13 cellular contexts compared by ENCODE assay signal in genomic region chr20:19943021-19943659, GRCh38.
DNase-seq lines count a peak whose midpoint lies in the region; ATAC-seq and TF ChIP-seq lines count a peak whose summit lies in the region.
"Had no signal": no experiment of that assay in that cellular context is flagged by ENCODE, and none has a peak within 500 bp of the region (broad histone marks: within the 10 kb centered on the region; RNA-seq: fewer than 3 reads in every experiment).

No MANE protein-coding gene starts in this region.

- peaks cover 13 to 25% (median 23%) of the 10 kb centered on the region in 5 donors for H3K27me3 Mint-ChIP-seq in naive thymus-derived CD4-positive, alpha-beta T cell

- POLR2A ChIA-PET in naive thymus-derived CD4-positive, alpha-beta T cell (lab: Charles Lee), result no interaction called here

- no peaks in the 10 kb centered on the region for H3K9me3 Mint-ChIP-seq in naive thymus-derived CD4-positive, alpha-beta T cell

- H3K4me1 Mint-ChIP-seq in naive thymus-derived CD4-positive, alpha-beta T cell, result peaks cover 8 to 13% (median 10%) of the 10 kb centered on the region in 7 donors

- H3K27ac Mint-ChIP-seq in naive thymus-derived CD4-positive, alpha-beta T cell, result no peak overlapping the region

- ATAC-seq in naive thymus-derived CD4-positive, alpha-beta T cell, result peak; percentile 46
- ATAC-seq in upper lobe of right lung, result peak; percentile 55
- ATAC-seq in GM19035 (IDR thresholded peaks at IDR 0.05; ENCODE audit: unreplicated experiment), result no peak

- no peaks in the 10 kb centered on the region for H3K9me3 ChIP-seq in naive thymus-derived CD4-positive, alpha-beta T cell (ENCODE audit: control insufficient read depth in 2 of 3, low read length in 3 of 3)
- H3K9me3 ChIP-seq in upper lobe of right lung, result no peaks in the 10 kb centered on the region

- CTCF ChIA-PET in naive thymus-derived CD4-positive, alpha-beta T cell (lab: Charles Lee), result no interaction called here

- H3K4me1 ChIP-seq in naive thymus-derived CD4-positive, alpha-beta T cell (ENCODE audit: control insufficient read depth in 2 of 2, insufficient read depth in 2 of 2, low read length in 2 of 2), result no peaks in the 10 kb centered on the region
- peaks cover 66% of the 10 kb centered on the region for H3K4me1 ChIP-seq in upper lobe of right lung

- DNase-seq in NCI-H2196 (lab: John Stamatoyannopoulos, UW; ENCODE audit: unreplicated experiment), result peak; percentile 19
- no peak for DNase-seq in NCI-H2196 treated with DMSO at 0.1 percent for 48 hours (lab: John Stamatoyannopoulos, UW; ENCODE audit: unreplicated experiment)
- peak in 5 of 10 donors; percentile 35 to 52 (median 49) for DNase-seq in dorsolateral prefrontal cortex
- no peak for DNase-seq in naive thymus-derived CD4-positive, alpha-beta T cell
- no peak for DNase-seq in upper lobe of right lung
- no peak for DNase-seq in GM20000 (ENCODE audit: low spot score)
- DNase-seq in amniotic stem cell (lab: John Stamatoyannopoulos, UW), result no peak
- DNase-seq: brain microvascular endothelial cell, DMS79, NCI-H524 treated with DMSO at 0.1 percent for 48 hours had no signal

- no peak overlapping the region for H3K4me3 Mint-ChIP-seq in naive thymus-derived CD4-positive, alpha-beta T cell

- intact Hi-C loops in dorsolateral prefrontal cortex (cut with DNase I), result no loop called here
- intact Hi-C loops in naive thymus-derived CD4-positive, alpha-beta T cell (cut with micrococcal nuclease), result no loop called here
- intact Hi-C loops in upper lobe of right lung (cut with DNase I), result no loop called here

- H3K27me3 ChIP-seq in dorsolateral prefrontal cortex (no peaks in the 10 kb centered on the region), upper lobe of right lung (no peaks in the 10 kb centered on the region)
- no peaks in the 10 kb centered on the region for H3K27me3 ChIP-seq in naive thymus-derived CD4-positive, alpha-beta T cell (ENCODE audit: control insufficient read depth in 2 of 2, insufficient read depth in 2 of 2, low read length in 2 of 2)
- H3K27me3 ChIP-seq: brain microvascular endothelial cell had no signal

- no peaks in the 10 kb centered on the region for H3K36me3 Mint-ChIP-seq in naive thymus-derived CD4-positive, alpha-beta T cell

- H3K36me3 ChIP-seq in naive thymus-derived CD4-positive, alpha-beta T cell (ENCODE audit: control insufficient read depth in 2 of 3, insufficient read depth in 3 of 3, low read length in 3 of 3), result no peaks in the 10 kb centered on the region
- H3K36me3 ChIP-seq in upper lobe of right lung, result peaks cover 12% of the 10 kb centered on the region
- H3K36me3 ChIP-seq: brain microvascular endothelial cell had no signal

- TF ChIP-seq CTCF in dorsolateral prefrontal cortex (IDR thresholded peaks at IDR 0.05 in 54 of 56, conservative IDR thresholded peaks at IDR 0.05 in 2 of 56; ENCODE audit: low read depth in 1 of 56, partially characterized antibody in 56 of 56) (peak in 1 of 56 donors; percentile 3), upper lobe of right lung (IDR thresholded peaks at IDR 0.05) (no peak), GM20000 (IDR thresholded peaks at IDR 0.05; ENCODE audit: extremely low read depth, missing control alignments) (no peak)

- peak overlapping the region in 5 of 59 donors; percentile 13 to 30 (median 26) for H3K4me3 ChIP-seq in dorsolateral prefrontal cortex
- no peak overlapping the region for H3K4me3 ChIP-seq in naive thymus-derived CD4-positive, alpha-beta T cell (ENCODE audit: low read length)
- H3K4me3 ChIP-seq in upper lobe of right lung, result no peak overlapping the region

- H3K27ac ChIP-seq in dorsolateral prefrontal cortex (peak overlapping the region; percentile 10 to 93 (median 80)), upper lobe of right lung (peak overlapping the region; percentile 65)
- no peak overlapping the region for H3K27ac ChIP-seq in naive thymus-derived CD4-positive, alpha-beta T cell (ENCODE audit: low read depth, low read length)
- H3K27ac ChIP-seq: 22Rv1, brain microvascular endothelial cell, KMS-11 had no signal
